In genomic region chr3:1406250-1406649, GRCh38 we compare ENCODE assay signal across 20 cellular contexts.
A peak's percentile ranks its signal among the peaks of the same experiment; 100 is the strongest.
DNase-seq lines count a peak whose midpoint lies in the region; ATAC-seq and TF ChIP-seq lines count a peak whose summit lies in the region.
"Had no signal": no experiment of that assay in that cellular context is flagged by ENCODE, and none has a peak within 500 bp of the region (broad histone marks: within the 10 kb centered on the region; RNA-seq: fewer than 3 reads in every experiment).

No MANE protein-coding gene starts in this region.

- no peaks in the 10 kb centered on the region for H3K36me3 ChIP-seq in left ventricle myocardium inferior
- H3K36me3 ChIP-seq: BLaER1, HAP-1 had no signal

- intact Hi-C loops in left ventricle myocardium inferior (cut with micrococcal nuclease): no loop called here

- no peaks in the 10 kb centered on the region for H3K4me1 ChIP-seq in left ventricle myocardium inferior
- H3K4me1 ChIP-seq: BLaER1 had no signal

- DNase-seq in COLO829 (ENCODE audit: low spot score): peak; percentile 3
- peak; percentile 14 for DNase-seq in NCI-H82 treated with DMSO at 0.1 percent for 48 hours (lab: John Stamatoyannopoulos, UW; ENCODE audit: unreplicated experiment)
- DNase-seq in left ventricle myocardium inferior: no peak
- DNase-seq in NCI-H226: no peak
- no peak for DNase-seq in cerebellum (ENCODE audit: low spot score)
- DNase-seq: CD4-positive, CD25-positive, alpha-beta regulatory T cell; CD8-positive, alpha-beta T cell; DMS 273 treated with DMSO at 0.1 percent for 48 hours; DMS79; EL; GDM1; GOT3; HFFc6 had no signal

- H3K27me3 ChIP-seq in left ventricle myocardium inferior (ENCODE audit: low read depth): no peaks in the 10 kb centered on the region
- H3K27me3 ChIP-seq: BLaER1 had no signal

- ATAC-seq in HG02852 (IDR thresholded peaks at IDR 0.05; ENCODE audit: unreplicated experiment): peak; percentile 42
- peak; percentile 63 for ATAC-seq in HG02885 (IDR thresholded peaks at IDR 0.05; ENCODE audit: poor library complexity, unreplicated experiment)
- ATAC-seq in GM21526 (IDR thresholded peaks at IDR 0.05; ENCODE audit: low FRiP score, unreplicated experiment): no peak
- ATAC-seq: CD8-positive, alpha-beta T cell had no signal

- H3K27ac ChIP-seq in left ventricle myocardium inferior (replicated peaks): no peak overlapping the region
- H3K27ac ChIP-seq: 22Rv1, BLaER1, C4-2B had no signal

- TF ChIP-seq CTCF in left ventricle myocardium inferior (IDR thresholded peaks at IDR 0.05; ENCODE audit: borderline replicate concordance): no peak

- H3K9me3 ChIP-seq in left ventricle myocardium inferior (replicated peaks): peaks cover 6% of the 10 kb centered on the region
- H3K9me3 ChIP-seq: BLaER1, HAP-1 had no signal

- H3K4me3 ChIP-seq in left ventricle myocardium inferior: no peak overlapping the region
- H3K4me3 ChIP-seq: BLaER1, HAP-1 had no signal

Comparison
In these comparisons a context has a peak if more than half of its experiments do, and no peak if none do; other contexts are left out.
1. DNase-seq: peak in COLO829 (single experiment) and NCI-H82 treated with DMSO at 0.1 percent for 48 hours (single experiment); none in left ventricle myocardium inferior (single experiment), NCI-H226 (single experiment) and cerebellum (single experiment).